Comparison of ENCODE assay signal across 25 cellular contexts in the genomic region with DNA sequence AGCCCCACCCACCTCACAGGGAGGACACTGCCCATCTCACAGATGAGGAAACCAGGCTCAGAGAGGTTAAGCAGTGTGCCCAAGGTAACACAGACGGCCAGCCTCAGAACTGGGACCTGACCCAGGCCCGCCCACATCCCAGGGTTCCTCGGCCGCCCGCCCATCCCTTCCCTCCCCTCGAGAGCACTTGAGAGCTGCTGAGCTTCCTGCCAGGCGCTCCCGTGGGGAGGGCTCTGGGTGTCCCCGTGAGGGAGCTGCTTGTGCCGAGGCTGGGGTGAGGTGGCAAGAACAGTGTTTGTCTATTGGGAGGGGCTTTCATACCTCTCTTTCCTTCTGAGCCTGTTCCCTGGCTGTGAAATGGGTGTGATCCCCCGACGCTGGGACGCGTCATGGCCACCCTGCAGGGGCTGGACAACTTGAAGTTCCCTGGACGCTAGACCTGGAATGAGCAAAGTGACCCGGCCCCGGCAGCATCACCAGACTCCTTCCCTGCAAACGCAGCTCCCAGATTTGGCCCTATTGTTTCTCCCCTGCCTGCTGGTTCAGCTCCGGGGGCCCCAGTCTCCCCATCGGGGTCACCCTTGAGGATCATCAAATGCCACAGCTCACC.
"Had no signal": no experiment of that assay in that cellular context is flagged by ENCODE, and none has a peak within 500 bp of the region (broad histone marks: within the 10 kb centered on the region; RNA-seq: fewer than 3 reads in every experiment).

No MANE protein-coding gene starts in this region.

- H3K36me3 ChIP-seq: ascending aorta, cardiac muscle cell, suprapubic skin had no signal

- DNase-seq: activated CD4-positive, alpha-beta memory T cell treated with anti-CD3 and anti-CD28 coated beads for 36 hours; activated CD4-positive, alpha-beta T cell treated with anti-CD3 and anti-CD28 coated beads, Interleukin-2, amount 10 ng/mL, durations not matched to agents 24 days and 14 days; activated CD4-positive, CD25-positive, alpha-beta regulatory T cell treated with anti-CD3 and anti-CD28 coated beads, Interleukin-2, amount 50 U/mL, for 72 hours; activated CD8-positive, alpha-beta memory T cell treated with anti-CD3 and anti-CD28 coated beads, Interleukin-2, amount 50 U/mL, for 4 hours; activated effector memory CD4-positive, alpha-beta T cell treated with anti-CD3 and anti-CD28 coated beads, Interleukin-2, amount 50 U/mL, for 16 hours; activated naive CD4-positive, alpha-beta T cell treated with anti-CD3 and anti-CD28 coated beads for 36 hours; activated naive CD8-positive, alpha-beta T cell treated with anti-CD3 and anti-CD28 coated beads, Interleukin-2, amount 10 ng/mL, durations not matched to agents 7 days and 5 days; activated T-cell treated with anti-CD3 and anti-CD28 coated beads, Interleukin-2, amount 50 U/mL, for 1 hour; cortex of kidney; head of caudate nucleus; hypothalamus; immature natural killer cell; midbrain; naive thymus-derived CD8-positive, alpha-beta T cell; occipital lobe; stimulated activated naive CD4-positive, alpha-beta T cell; T-helper 2 cell had no signal

- H3K4me3 ChIP-seq: ascending aorta, cardiac muscle cell, gastroesophageal sphincter, psoas muscle, suprapubic skin, tibial nerve had no signal

- H3K27ac ChIP-seq: ascending aorta, cardiac muscle cell, gastroesophageal sphincter, parathyroid adenoma, psoas muscle, suprapubic skin, tibial nerve had no signal

- H3K9me3 ChIP-seq: ascending aorta, psoas muscle, suprapubic skin had no signal

- H3K4me1 ChIP-seq: ascending aorta, gastroesophageal sphincter, parathyroid adenoma, psoas muscle, suprapubic skin, tibial nerve had no signal

- H3K27me3 ChIP-seq: ascending aorta, cardiac muscle cell, gastroesophageal sphincter, suprapubic skin, tibial nerve had no signal

- ATAC-seq: gastroesophageal sphincter; left lobe of liver; naive thymus-derived CD8-positive, alpha-beta T cell; psoas muscle had no signal
